1 cellular context compared by ENCODE assay signal in the genomic region with DNA sequence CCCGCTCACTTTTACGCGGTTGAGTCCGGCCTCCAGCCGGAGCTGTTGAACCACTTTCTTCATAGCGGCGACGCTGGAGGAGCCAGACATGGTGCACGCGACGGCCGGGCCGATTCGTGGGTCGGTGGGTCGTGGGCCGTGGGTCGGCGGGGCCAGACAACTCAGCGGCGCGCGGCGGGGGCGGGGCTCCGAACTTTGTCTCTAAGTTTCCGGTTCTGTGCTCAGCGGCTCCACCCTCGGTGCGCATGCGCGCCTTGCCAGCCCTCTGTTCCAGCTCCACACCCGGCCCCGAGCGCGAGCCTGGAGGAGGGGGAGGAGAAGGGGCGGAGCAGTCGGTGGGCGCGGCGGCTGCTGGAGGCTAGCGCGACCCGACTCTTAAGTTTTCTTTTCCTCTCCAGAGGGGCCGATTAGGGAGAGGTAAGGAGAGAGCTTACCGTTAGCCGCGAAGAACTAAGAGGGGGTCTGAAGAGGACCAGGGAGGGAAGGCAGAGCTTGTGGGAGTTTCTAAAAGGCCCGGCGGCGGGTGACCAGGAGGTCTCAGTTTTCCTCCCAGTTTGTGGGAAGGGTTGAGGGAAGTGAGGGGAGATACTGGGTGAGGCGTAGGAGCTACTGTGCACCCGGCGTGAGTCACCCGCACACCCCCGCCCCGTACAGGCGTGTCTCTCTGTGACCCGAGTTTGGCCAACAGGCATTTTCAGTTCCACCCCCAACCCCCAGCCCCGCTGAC.
TF ChIP-seq lines count a peak whose summit lies in the region.

A gene (minus strand): TSS at position 580 of the 727 bp plus-strand sequence. CDS start 490 bp downstream, at position 90.
A gene with protein sequence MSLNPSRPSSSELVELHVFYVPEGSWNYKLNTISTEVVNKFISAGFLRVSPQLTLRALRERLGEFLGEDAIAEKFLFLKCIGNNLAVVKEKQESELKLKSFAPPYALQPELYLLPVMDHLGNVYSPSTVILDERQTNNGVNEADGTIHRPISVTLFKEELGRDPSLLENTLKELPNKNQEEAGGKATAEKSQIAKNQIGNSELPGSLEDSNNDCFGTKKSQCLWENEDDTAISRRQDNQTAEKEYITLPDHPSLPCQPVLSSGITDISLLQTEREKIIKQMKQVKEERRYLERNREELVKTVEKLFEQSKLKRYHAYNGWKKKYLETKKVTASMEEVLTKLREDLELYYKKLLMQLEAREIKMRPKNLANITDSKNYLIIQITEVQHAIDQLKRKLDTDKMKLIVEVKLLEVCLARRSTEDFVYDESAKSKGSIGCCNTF (plus strand): TSS at position 385 of the 727 bp plus-strand sequence. CDS start 9,974 bp downstream, outside the sequence.

TF ChIP-seq in K562, 482 proteins besides CTCF, POLR2A, EP300 and RAD21 (continued from another document and continues in another):
- TF ChIP-seq, protein P1, sequence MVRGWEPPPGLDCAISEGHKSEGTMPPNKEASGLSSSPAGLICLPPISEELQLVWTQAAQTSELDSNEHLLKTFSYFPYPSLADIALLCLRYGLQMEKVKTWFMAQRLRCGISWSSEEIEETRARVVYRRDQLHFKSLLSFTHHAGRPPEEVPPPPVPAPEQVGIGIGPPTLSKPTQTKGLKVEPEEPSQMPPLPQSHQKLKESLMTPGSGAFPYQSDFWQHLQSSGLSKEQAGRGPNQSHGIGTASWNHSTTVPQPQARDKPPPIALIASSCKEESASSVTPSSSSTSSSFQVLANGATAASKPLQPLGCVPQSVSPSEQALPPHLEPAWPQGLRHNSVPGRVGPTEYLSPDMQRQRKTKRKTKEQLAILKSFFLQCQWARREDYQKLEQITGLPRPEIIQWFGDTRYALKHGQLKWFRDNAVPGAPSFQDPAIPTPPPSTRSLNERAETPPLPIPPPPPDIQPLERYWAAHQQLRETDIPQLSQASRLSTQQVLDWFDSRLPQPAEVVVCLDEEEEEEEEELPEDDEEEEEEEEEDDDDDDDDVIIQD (CRISPR knock-in tag; IDR thresholded peaks at IDR 0.05) = no peak
- TF ChIP-seq NCOR1 (IDR thresholded peaks at IDR 0.05) (peak; percentile 71), KDM4B (IDR thresholded peaks at IDR 0.05; ENCODE audit: borderline replicate concordance in 2 of 2, low read depth in 1 of 2) (no peak), HNRNPUL1 (IDR thresholded peaks at IDR 0.05; ENCODE audit: low read length) (no peak), MXI1 (IDR thresholded peaks at IDR 0.05; ENCODE audit: low read depth, low read length) (0 out of 2 replicates have a peak, but pooled peaks have one; percentile 12), ZBTB1 (CRISPR knock-in tag; IDR thresholded peaks at IDR 0.05; ENCODE audit: borderline replicate concordance, low read depth) (peak; percentile 88), ZKSCAN8 (CRISPR knock-in tag; IDR thresholded peaks at IDR 0.05) (no peak), POLR2G (IDR thresholded peaks at IDR 0.05; ENCODE audit: low read depth, low read length) (peak; percentile 87), MED1 (CRISPR knock-in tag; IDR thresholded peaks at IDR 0.05; ENCODE audit: borderline replicate concordance) (no peak), ARNT (IDR thresholded peaks at IDR 0.05) (peak; percentile 47 to 72; a peak in 2 of 4 replicates), NFE2 (IDR thresholded peaks at IDR 0.05; ENCODE audit: low read depth) (peak; percentile 12; the same call in 1 of the 2 replicates), ZNF583 (CRISPR knock-in tag; IDR thresholded peaks at IDR 0.05) (no peak), DPF2 (IDR thresholded peaks at IDR 0.05) (peak; percentile 93), ZNF134 (CRISPR knock-in tag; conservative IDR thresholded peaks at IDR 0.05) (no peak), FOXA3 (CRISPR knock-in tag; conservative IDR thresholded peaks at IDR 0.05 in 1 of 2, IDR thresholded peaks at IDR 0.05 in 1 of 2) (0 out of 4 replicates have a peak, but pooled peaks of 1 of the 2 experiments have one; percentile 38), TOE1 (IDR thresholded peaks at IDR 0.05; ENCODE audit: borderline replicate concordance) (peak; percentile 69; the same call in 1 of the 2 replicates), TOE1 (CRISPR knock-in tag; IDR thresholded peaks at IDR 0.05; ENCODE audit: borderline replicate concordance, low read depth) (no peak), CCAR2 (IDR thresholded peaks at IDR 0.05; ENCODE audit: low read depth, low read length) (no peak), BMI1 (IDR thresholded peaks at IDR 0.05; ENCODE audit: low read length) (no peak), TCFL5 (CRISPR knock-in tag; conservative IDR thresholded peaks at IDR 0.05) (no peak), POLR2AphosphoS2 (IDR thresholded peaks at IDR 0.05; ENCODE audit: low read length) (no peak; the same call in 1 of the 2 replicates), ZNF695 (CRISPR knock-in tag; IDR thresholded peaks at IDR 0.05) (no peak)
- TF ChIP-seq, protein P2, sequence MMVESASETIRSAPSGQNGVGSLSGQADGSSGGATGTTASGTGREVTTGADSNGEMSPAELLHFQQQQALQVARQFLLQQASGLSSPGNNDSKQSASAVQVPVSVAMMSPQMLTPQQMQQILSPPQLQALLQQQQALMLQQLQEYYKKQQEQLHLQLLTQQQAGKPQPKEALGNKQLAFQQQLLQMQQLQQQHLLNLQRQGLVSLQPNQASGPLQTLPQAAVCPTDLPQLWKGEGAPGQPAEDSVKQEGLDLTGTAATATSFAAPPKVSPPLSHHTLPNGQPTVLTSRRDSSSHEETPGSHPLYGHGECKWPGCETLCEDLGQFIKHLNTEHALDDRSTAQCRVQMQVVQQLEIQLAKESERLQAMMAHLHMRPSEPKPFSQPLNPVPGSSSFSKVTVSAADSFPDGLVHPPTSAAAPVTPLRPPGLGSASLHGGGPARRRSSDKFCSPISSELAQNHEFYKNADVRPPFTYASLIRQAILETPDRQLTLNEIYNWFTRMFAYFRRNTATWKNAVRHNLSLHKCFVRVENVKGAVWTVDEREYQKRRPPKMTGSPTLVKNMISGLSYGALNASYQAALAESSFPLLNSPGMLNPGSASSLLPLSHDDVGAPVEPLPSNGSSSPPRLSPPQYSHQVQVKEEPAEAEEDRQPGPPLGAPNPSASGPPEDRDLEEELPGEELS (CRISPR knock-in tag; IDR thresholded peaks at IDR 0.05; ENCODE audit: borderline replicate concordance) = no peak
- TF ChIP-seq, protein P3, sequence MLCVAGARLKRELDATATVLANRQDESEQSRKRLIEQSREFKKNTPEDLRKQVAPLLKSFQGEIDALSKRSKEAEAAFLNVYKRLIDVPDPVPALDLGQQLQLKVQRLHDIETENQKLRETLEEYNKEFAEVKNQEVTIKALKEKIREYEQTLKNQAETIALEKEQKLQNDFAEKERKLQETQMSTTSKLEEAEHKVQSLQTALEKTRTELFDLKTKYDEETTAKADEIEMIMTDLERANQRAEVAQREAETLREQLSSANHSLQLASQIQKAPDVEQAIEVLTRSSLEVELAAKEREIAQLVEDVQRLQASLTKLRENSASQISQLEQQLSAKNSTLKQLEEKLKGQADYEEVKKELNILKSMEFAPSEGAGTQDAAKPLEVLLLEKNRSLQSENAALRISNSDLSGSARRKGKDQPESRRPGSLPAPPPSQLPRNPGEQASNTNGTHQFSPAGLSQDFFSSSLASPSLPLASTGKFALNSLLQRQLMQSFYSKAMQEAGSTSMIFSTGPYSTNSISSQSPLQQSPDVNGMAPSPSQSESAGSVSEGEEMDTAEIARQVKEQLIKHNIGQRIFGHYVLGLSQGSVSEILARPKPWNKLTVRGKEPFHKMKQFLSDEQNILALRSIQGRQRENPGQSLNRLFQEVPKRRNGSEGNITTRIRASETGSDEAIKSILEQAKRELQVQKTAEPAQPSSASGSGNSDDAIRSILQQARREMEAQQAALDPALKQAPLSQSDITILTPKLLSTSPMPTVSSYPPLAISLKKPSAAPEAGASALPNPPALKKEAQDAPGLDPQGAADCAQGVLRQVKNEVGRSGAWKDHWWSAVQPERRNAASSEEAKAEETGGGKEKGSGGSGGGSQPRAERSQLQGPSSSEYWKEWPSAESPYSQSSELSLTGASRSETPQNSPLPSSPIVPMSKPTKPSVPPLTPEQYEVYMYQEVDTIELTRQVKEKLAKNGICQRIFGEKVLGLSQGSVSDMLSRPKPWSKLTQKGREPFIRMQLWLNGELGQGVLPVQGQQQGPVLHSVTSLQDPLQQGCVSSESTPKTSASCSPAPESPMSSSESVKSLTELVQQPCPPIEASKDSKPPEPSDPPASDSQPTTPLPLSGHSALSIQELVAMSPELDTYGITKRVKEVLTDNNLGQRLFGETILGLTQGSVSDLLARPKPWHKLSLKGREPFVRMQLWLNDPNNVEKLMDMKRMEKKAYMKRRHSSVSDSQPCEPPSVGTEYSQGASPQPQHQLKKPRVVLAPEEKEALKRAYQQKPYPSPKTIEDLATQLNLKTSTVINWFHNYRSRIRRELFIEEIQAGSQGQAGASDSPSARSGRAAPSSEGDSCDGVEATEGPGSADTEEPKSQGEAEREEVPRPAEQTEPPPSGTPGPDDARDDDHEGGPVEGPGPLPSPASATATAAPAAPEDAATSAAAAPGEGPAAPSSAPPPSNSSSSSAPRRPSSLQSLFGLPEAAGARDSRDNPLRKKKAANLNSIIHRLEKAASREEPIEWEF (CRISPR knock-in tag; IDR thresholded peaks at IDR 0.05) = 0 out of 2 replicates have a peak, but pooled peaks have one; percentile 19
- TF ChIP-seq, protein P4, sequence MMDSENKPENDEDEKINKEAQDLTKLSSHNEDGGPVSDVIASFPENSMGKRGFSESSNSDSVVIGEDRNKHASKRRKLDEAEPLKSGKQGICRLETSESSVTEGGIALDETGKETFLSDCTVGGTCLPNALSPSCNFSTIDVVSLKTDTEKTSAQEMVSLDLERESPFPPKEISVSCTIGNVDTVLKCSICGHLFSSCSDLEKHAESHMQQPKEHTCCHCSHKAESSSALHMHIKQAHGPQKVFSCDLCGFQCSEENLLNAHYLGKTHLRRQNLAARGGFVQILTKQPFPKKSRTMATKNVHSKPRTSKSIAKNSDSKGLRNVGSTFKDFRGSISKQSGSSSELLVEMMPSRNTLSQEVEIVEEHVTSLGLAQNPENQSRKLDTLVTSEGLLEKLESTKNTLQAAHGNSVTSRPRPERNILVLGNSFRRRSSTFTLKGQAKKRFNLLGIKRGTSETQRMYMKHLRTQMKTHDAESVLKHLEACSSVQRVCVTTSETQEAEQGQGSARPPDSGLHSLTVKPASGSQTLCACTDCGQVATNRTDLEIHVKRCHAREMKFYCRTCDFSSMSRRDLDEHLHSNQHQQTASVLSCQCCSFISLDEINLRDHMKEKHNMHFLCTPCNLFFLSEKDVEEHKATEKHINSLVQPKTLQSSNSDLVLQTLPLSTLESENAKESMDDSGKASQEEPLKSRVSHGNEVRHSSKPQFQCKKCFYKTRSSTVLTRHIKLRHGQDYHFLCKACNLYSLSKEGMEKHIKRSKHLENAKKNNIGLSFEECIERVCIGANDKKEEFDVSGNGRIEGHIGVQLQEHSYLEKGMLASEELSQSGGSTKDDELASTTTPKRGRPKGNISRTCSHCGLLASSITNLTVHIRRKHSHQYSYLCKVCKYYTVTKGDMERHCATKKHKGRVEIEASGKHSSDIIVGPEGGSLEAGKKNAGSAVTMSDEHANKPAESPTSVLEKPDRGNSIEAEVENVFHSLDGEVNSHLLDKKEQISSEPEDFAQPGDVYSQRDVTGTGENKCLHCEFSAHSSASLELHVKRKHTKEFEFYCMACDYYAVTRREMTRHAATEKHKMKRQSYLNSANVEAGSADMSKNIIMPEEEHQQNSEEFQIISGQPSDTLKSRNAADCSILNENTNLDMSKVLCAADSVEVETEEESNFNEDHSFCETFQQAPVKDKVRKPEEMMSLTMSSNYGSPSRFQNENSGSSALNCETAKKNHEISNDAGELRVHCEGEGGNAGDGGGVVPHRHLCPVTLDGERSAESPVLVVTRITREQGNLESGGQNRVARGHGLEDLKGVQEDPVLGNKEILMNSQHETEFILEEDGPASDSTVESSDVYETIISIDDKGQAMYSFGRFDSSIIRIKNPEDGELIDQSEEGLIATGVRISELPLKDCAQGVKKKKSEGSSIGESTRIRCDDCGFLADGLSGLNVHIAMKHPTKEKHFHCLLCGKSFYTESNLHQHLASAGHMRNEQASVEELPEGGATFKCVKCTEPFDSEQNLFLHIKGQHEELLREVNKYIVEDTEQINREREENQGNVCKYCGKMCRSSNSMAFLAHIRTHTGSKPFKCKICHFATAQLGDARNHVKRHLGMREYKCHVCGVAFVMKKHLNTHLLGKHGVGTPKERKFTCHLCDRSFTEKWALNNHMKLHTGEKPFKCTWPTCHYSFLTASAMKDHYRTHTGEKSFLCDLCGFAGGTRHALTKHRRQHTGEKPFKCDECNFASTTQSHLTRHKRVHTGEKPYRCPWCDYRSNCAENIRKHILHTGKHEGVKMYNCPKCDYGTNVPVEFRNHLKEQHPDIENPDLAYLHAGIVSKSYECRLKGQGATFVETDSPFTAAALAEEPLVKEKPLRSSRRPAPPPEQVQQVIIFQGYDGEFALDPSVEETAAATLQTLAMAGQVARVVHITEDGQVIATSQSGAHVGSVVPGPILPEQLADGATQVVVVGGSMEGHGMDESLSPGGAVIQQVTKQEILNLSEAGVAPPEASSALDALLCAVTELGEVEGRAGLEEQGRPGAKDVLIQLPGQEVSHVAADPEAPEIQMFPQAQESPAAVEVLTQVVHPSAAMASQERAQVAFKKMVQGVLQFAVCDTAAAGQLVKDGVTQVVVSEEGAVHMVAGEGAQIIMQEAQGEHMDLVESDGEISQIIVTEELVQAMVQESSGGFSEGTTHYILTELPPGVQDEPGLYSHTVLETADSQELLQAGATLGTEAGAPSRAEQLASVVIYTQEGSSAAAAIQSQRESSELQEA (IDR thresholded peaks at IDR 0.05; ENCODE audit: low read depth) = no peak; the same call in 1 of the 2 replicates
- TF ChIP-seq, protein P5, sequence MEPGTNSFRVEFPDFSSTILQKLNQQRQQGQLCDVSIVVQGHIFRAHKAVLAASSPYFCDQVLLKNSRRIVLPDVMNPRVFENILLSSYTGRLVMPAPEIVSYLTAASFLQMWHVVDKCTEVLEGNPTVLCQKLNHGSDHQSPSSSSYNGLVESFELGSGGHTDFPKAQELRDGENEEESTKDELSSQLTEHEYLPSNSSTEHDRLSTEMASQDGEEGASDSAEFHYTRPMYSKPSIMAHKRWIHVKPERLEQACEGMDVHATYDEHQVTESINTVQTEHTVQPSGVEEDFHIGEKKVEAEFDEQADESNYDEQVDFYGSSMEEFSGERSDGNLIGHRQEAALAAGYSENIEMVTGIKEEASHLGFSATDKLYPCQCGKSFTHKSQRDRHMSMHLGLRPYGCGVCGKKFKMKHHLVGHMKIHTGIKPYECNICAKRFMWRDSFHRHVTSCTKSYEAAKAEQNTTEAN (CRISPR knock-in tag; IDR thresholded peaks at IDR 0.05) = no peak; the same call in 1 of the 2 replicates
- TF ChIP-seq, protein P6, sequence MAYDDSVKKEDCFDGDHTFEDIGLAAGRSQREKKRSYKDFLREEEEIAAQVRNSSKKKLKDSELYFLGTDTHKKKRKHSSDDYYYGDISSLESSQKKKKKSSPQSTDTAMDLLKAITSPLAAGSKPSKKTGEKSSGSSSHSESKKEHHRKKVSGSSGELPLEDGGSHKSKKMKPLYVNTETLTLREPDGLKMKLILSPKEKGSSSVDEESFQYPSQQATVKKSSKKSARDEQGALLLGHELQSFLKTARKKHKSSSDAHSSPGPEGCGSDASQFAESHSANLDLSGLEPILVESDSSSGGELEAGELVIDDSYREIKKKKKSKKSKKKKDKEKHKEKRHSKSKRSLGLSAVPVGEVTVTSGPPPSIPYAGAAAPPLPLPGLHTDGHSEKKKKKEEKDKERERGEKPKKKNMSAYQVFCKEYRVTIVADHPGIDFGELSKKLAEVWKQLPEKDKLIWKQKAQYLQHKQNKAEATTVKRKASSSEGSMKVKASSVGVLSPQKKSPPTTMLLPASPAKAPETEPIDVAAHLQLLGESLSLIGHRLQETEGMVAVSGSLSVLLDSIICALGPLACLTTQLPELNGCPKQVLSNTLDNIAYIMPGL (CRISPR knock-in tag; IDR thresholded peaks at IDR 0.05) = no peak
